1 cellular context compared by ENCODE assay signal in genomic region chr18:54531402-54532065, GRCh38.
TF ChIP-seq lines count a peak whose summit lies in the region.

No MANE protein-coding gene starts in this region.

TF ChIP-seq in GM23338, 12 proteins besides CTCF, POLR2A, EP300 and RAD21:
- TF ChIP-seq REST (IDR thresholded peaks at IDR 0.05; ENCODE audit: unreplicated experiment) = no peak
- TF ChIP-seq JUNB (IDR thresholded peaks at IDR 0.05; ENCODE audit: unreplicated experiment) = no peak
- TF ChIP-seq ZNF462 (CRISPR knock-in tag; IDR thresholded peaks at IDR 0.05) = no peak
- TF ChIP-seq POLR2AphosphoS5 (IDR thresholded peaks at IDR 0.05; ENCODE audit: low read depth) = 0 out of 2 replicates have a peak, but pooled peaks have one; percentile 22
- peak; percentile 96 for TF ChIP-seq NANOG (IDR thresholded peaks at IDR 0.05; ENCODE audit: borderline replicate concordance)
- TF ChIP-seq ETS1 (IDR thresholded peaks at IDR 0.05) = no peak
- TF ChIP-seq EZH2 (IDR thresholded peaks at IDR 0.05; ENCODE audit: low read depth, unreplicated experiment) = no peak
- no peak for TF ChIP-seq CREB1 (CRISPR knock-in tag; IDR thresholded peaks at IDR 0.05; ENCODE audit: low read depth)
- TF ChIP-seq STAT1 (IDR thresholded peaks at IDR 0.05; ENCODE audit: unreplicated experiment) = no peak
- no peak for TF ChIP-seq ZNF114 (CRISPR knock-in tag; IDR thresholded peaks at IDR 0.05)
